Comparison of ENCODE assay signal across 19 cellular contexts in genomic region chr5:123044926-123045617, GRCh38.
"Had no signal": no experiment of that assay in that cellular context is flagged by ENCODE, and none has a peak within 500 bp of the region (broad histone marks: within the 10 kb centered on the region; RNA-seq: fewer than 3 reads in every experiment).

No MANE protein-coding gene starts in this region.

- DNase-seq: dorsolateral prefrontal cortex; effector CD8-positive, alpha-beta T cell; gastrocnemius medialis; heart right ventricle; left ventricle myocardium inferior; lower lobe of right lung; naive B cell; nephron progenitor cell; psoas muscle; retina; right lobe of liver; stimulated activated CD4-positive, alpha-beta T cell treated with anti-CD3 and anti-CD28 coated beads, Interleukin-2, amount 100 ng/mL, for 24 hours; stimulated activated CD4-positive, alpha-beta T cell treated with anti-CD3 and anti-CD28 coated beads, Interleukin-4, amount 100 ng/mL, for 4 hours; stimulated activated naive B cell treated with anti-CD40 and anti-IgM and Interleukin-4, amounts not matched to agents 10 μg/mL and 1 μg/mL and 100 μg/mL, for 72 hours; stimulated activated naive CD8-positive, alpha-beta T cell treated with anti-CD3 and anti-CD28 coated beads, Interleukin-15, amount 100 ng/mL, for 72 hours; transverse colon had no signal

- H3K4me3 ChIP-seq: coronary artery, dorsolateral prefrontal cortex, gastrocnemius medialis, heart right ventricle, left ventricle myocardium inferior, lower lobe of right lung, psoas muscle, right lobe of liver, thoracic aorta, transverse colon had no signal

- H3K4me1 ChIP-seq: gastrocnemius medialis, lower lobe of right lung, parathyroid adenoma, psoas muscle, right lobe of liver, transverse colon had no signal

- H3K9me3 ChIP-seq: gastrocnemius medialis, left ventricle myocardium inferior, lower lobe of right lung, psoas muscle, right lobe of liver, thoracic aorta, transverse colon had no signal

- H3K27ac ChIP-seq: coronary artery, dorsolateral prefrontal cortex, gastrocnemius medialis, heart right ventricle, left ventricle myocardium inferior, lower lobe of right lung, parathyroid adenoma, psoas muscle, right lobe of liver, thoracic aorta had no signal

- H3K36me3 ChIP-seq: gastrocnemius medialis, heart right ventricle, left ventricle myocardium inferior, lower lobe of right lung, right lobe of liver, thoracic aorta, transverse colon had no signal

- ATAC-seq: gastrocnemius medialis; heart right ventricle; lower lobe of right lung; psoas muscle; right lobe of liver; stimulated activated naive B cell treated with anti-CD40 and anti-IgM and Interleukin-4, amounts not matched to agents 10 μg/mL and 1 μg/mL and 100 μg/mL, for 72 hours; stimulated activated naive CD8-positive, alpha-beta T cell treated with anti-CD3 and anti-CD28 coated beads, Interleukin-15, amount 100 ng/mL, for 72 hours had no signal
